ENCODE assay signal across 16 cellular contexts in the genomic region with DNA sequence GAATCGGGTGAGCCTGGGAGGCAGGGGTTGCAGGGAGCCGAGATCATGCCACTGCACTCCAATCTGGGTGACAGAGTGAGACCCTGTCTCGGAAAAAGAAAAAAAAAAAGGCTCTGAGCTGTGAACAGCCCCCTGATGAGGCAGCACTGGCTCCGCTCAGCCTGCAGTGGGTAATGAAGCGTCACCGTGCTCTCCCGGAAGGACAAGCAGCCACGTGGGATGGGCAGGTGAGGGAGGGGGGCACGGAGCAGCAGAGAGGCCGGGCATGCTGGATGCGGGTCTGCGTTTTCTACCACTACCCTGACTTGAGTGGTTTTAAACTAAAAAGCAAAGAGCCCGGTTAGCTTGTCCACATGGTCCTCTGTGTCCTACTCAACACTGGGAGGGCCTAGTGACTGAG. TPM values are rescaled to one million over a fixed set of nuclear protein-coding genes. Genes with fewer than 3 reads are reported as not detected.
DNase-seq lines count a peak whose midpoint lies in the region; ATAC-seq and TF ChIP-seq lines count a peak whose summit lies in the region.
"Had no signal": no experiment of that assay in that cellular context is flagged by ENCODE, and none has a peak within 500 bp of the region (broad histone marks: within the 10 kb centered on the region; RNA-seq: fewer than 3 reads in every experiment).

No MANE protein-coding gene starts in this region.

- H3K27ac ChIP-seq in endodermal cell (ENCODE audit: low read depth, low read length) = no peak overlapping the region
- H3K27ac ChIP-seq: C4-2B, GM23248 had no signal

- TF ChIP-seq CTCF in endodermal cell (conservative IDR thresholded peaks at IDR 0.05) = no peak
- no peak for TF ChIP-seq CTCF in nephron progenitor cell (IDR thresholded peaks at IDR 0.05)
- TF ChIP-seq CTCF in endothelial cell (IDR thresholded peaks at IDR 0.05; ENCODE audit: unreplicated experiment) = no peak

- H3K9ac ChIP-seq in endodermal cell (ENCODE audit: extremely low read depth, low read length, poor library complexity, severe bottlenecking) = no peak overlapping the region
- H3K9ac ChIP-seq: GM23248 had no signal

- peaks cover 1% of the 10 kb centered on the region for H3K4me1 Mint-ChIP-seq in activated naive CD8-positive, alpha-beta T cell treated with anti-CD3 and anti-CD28 coated beads for 36 hours
- H3K4me1 Mint-ChIP-seq in activated naive CD8-positive, alpha-beta T cell treated with anti-CD3 and anti-CD28 coated beads, Interleukin-2, amount 50 U/mL, for 24 hours = no peaks in the 10 kb centered on the region
- H3K4me1 Mint-ChIP-seq in endodermal cell = no peaks in the 10 kb centered on the region
- peaks cover 7% of the 10 kb centered on the region for H3K4me1 Mint-ChIP-seq in nephron progenitor cell
- no peaks in the 10 kb centered on the region for H3K4me1 Mint-ChIP-seq in endothelial cell (ENCODE audit: unreplicated experiment)
- H3K4me1 Mint-ChIP-seq: CD4-positive, CD25-positive, alpha-beta regulatory T cell had no signal

- no peaks in the 10 kb centered on the region for H3K27me3 ChIP-seq in endodermal cell (ENCODE audit: control insufficient read depth, insufficient read depth, low read length, poor library complexity, severe bottlenecking)

- H3K4me3 Mint-ChIP-seq in activated naive CD8-positive, alpha-beta T cell treated with anti-CD3 and anti-CD28 coated beads for 36 hours = no peak overlapping the region
- no peak overlapping the region for H3K4me3 Mint-ChIP-seq in activated naive CD8-positive, alpha-beta T cell treated with anti-CD3 and anti-CD28 coated beads, Interleukin-2, amount 50 U/mL, for 24 hours
- H3K4me3 Mint-ChIP-seq in endodermal cell (no peak overlapping the region), nephron progenitor cell (no peak overlapping the region), endothelial cell (ENCODE audit: unreplicated experiment) (no peak overlapping the region)
- H3K4me3 Mint-ChIP-seq: CD4-positive, CD25-positive, alpha-beta regulatory T cell; CD8-positive, alpha-beta T cell had no signal

- peak overlapping the region; percentile 45 for H3K27ac Mint-ChIP-seq in activated naive CD8-positive, alpha-beta T cell treated with anti-CD3 and anti-CD28 coated beads for 36 hours
- H3K27ac Mint-ChIP-seq in activated naive CD8-positive, alpha-beta T cell treated with anti-CD3 and anti-CD28 coated beads, Interleukin-2, amount 50 U/mL, for 24 hours = no peak overlapping the region
- H3K27ac Mint-ChIP-seq in endodermal cell = no peak overlapping the region
- peak overlapping the region; percentile 77 for H3K27ac Mint-ChIP-seq in nephron progenitor cell
- no peak overlapping the region for H3K27ac Mint-ChIP-seq in endothelial cell (ENCODE audit: unreplicated experiment)
- H3K27ac Mint-ChIP-seq: CD4-positive, CD25-positive, alpha-beta regulatory T cell; CD8-positive, alpha-beta T cell had no signal

- peaks cover 37% of the 10 kb centered on the region for H3K9me3 ChIP-seq in endodermal cell (ENCODE audit: control insufficient read depth, low read length)

- H3K4me1 ChIP-seq in endodermal cell (ENCODE audit: control insufficient read depth, insufficient read depth, low read length) = no peaks in the 10 kb centered on the region
- H3K4me1 ChIP-seq: Caco-2 had no signal

- H3K36me3 Mint-ChIP-seq in activated naive CD8-positive, alpha-beta T cell treated with anti-CD3 and anti-CD28 coated beads for 36 hours = peaks cover 67% of the 10 kb centered on the region
- H3K36me3 Mint-ChIP-seq in activated naive CD8-positive, alpha-beta T cell treated with anti-CD3 and anti-CD28 coated beads, Interleukin-2, amount 50 U/mL, for 24 hours (ENCODE audit: low read depth) = peaks cover 69% of the 10 kb centered on the region
- H3K36me3 Mint-ChIP-seq in endodermal cell (ENCODE audit: low read depth) (peaks cover 80% of the 10 kb centered on the region), nephron progenitor cell (ENCODE audit: low read depth) (peaks cover 83% of the 10 kb centered on the region), endothelial cell (ENCODE audit: low read depth, unreplicated experiment) (peaks cover 40% of the 10 kb centered on the region)

- H3K36me3 ChIP-seq in endodermal cell (ENCODE audit: control insufficient read depth, insufficient read depth, low read length) = peaks cover 90% of the 10 kb centered on the region

- no peak for DNase-seq in activated naive CD8-positive, alpha-beta T cell treated with anti-CD3 and anti-CD28 coated beads for 36 hours
- no peak for DNase-seq in activated naive CD8-positive, alpha-beta T cell treated with anti-CD3 and anti-CD28 coated beads, Interleukin-2, amount 50 U/mL, for 24 hours
- no peak for DNase-seq in endodermal cell
- DNase-seq in nephron progenitor cell = no peak
- no peak for DNase-seq in endothelial cell (ENCODE audit: low spot score)
- no peak for DNase-seq in dedifferentiated amniotic fluid mesenchymal stem cell (ENCODE audit: extremely low spot score)
- DNase-seq: Caco-2; CD4-positive, CD25-positive, alpha-beta regulatory T cell; CD8-positive, alpha-beta T cell; DMS153; DND-41; GM23248; H7; HCEC 1CT had no signal

- peak overlapping the region; percentile 53 for H3K4me3 ChIP-seq in endodermal cell (ENCODE audit: low read length)
- H3K4me3 ChIP-seq: GM23248 had no signal

- ATAC-seq in activated naive CD8-positive, alpha-beta T cell treated with anti-CD3 and anti-CD28 coated beads, Interleukin-2, amount 50 U/mL, for 24 hours = no peak
- no peak for ATAC-seq in GM18502 (IDR thresholded peaks at IDR 0.05; ENCODE audit: poor library complexity, unreplicated experiment)
- ATAC-seq: CD8-positive, alpha-beta T cell had no signal

- H3K9me3 Mint-ChIP-seq in activated naive CD8-positive, alpha-beta T cell treated with anti-CD3 and anti-CD28 coated beads for 36 hours = peaks cover 11% of the 10 kb centered on the region
- peaks cover 4% of the 10 kb centered on the region for H3K9me3 Mint-ChIP-seq in activated naive CD8-positive, alpha-beta T cell treated with anti-CD3 and anti-CD28 coated beads, Interleukin-2, amount 50 U/mL, for 24 hours
- H3K9me3 Mint-ChIP-seq in endodermal cell (peaks cover 22% of the 10 kb centered on the region), nephron progenitor cell (peaks cover 13% of the 10 kb centered on the region), endothelial cell (ENCODE audit: unreplicated experiment) (peaks cover 7% of the 10 kb centered on the region)

- WGBS in endodermal cell (ENCODE audit: insufficient coverage in 1 of 2, insufficient read length in 1 of 2), 2 experiments = 92 to 97% methylated on average over 12 to 13 of the region's 13 CpGs

- no peaks in the 10 kb centered on the region for H3K27me3 Mint-ChIP-seq in activated naive CD8-positive, alpha-beta T cell treated with anti-CD3 and anti-CD28 coated beads for 36 hours
- H3K27me3 Mint-ChIP-seq in activated naive CD8-positive, alpha-beta T cell treated with anti-CD3 and anti-CD28 coated beads, Interleukin-2, amount 50 U/mL, for 24 hours = no peaks in the 10 kb centered on the region
- H3K27me3 Mint-ChIP-seq in endodermal cell (ENCODE audit: insufficient read depth) = no peaks in the 10 kb centered on the region
- H3K27me3 Mint-ChIP-seq in nephron progenitor cell (ENCODE audit: low read depth, poor library complexity) = no peaks in the 10 kb centered on the region
- peaks cover 6% of the 10 kb centered on the region for H3K27me3 Mint-ChIP-seq in endothelial cell (ENCODE audit: unreplicated experiment)
- H3K27me3 Mint-ChIP-seq: CD4-positive, CD25-positive, alpha-beta regulatory T cell had no signal

RNA-seq across cellular contexts. Expression of gene TACC3, which starts 15.5 kb away (rescaled TPM):
- 100 to 1,000 TPM; 189 to 190 TPM for total RNA-seq in activated naive CD8-positive, alpha-beta T cell treated with anti-CD3 and anti-CD28 coated beads for 36 hours
- 100 to 1,000 TPM; 113 to 182 TPM for total RNA-seq in endodermal cell
- polyA plus RNA-seq in endodermal cell (2013, experiment 1 of 2) = 142 TPM
- 150 TPM for polyA plus RNA-seq in endodermal cell (2013, experiment 2 of 2)
- 42.2 TPM for total RNA-seq in endothelial cell (ENCODE audit: unreplicated experiment)

RNA-seq across cellular contexts. Expression of gene TMEM129, which starts 15.7 kb away (rescaled TPM):
- total RNA-seq in activated naive CD8-positive, alpha-beta T cell treated with anti-CD3 and anti-CD28 coated beads for 36 hours = 10 to 100 TPM; 20.5 to 20.8 TPM
- total RNA-seq in endodermal cell = 10 to 100 TPM; 33.6 to 41.7 TPM
- polyA plus RNA-seq in endodermal cell (2013, experiment 1 of 2) = 32.2 TPM
- 32.2 TPM for polyA plus RNA-seq in endodermal cell (2013, experiment 2 of 2)
- 27.2 TPM for total RNA-seq in endothelial cell (ENCODE audit: unreplicated experiment)

RNA-seq across cellular contexts. Expression of gene SLBP, which starts 24.7 kb away (rescaled TPM):
- total RNA-seq in activated naive CD8-positive, alpha-beta T cell treated with anti-CD3 and anti-CD28 coated beads for 36 hours = 100 to 1,000 TPM; 183 to 184 TPM
- total RNA-seq in endodermal cell = 10 to 100 TPM; 52.1 to 60.7 TPM
- 50.7 TPM for polyA plus RNA-seq in endodermal cell (2013, experiment 1 of 2)
- 48.2 TPM for polyA plus RNA-seq in endodermal cell (2013, experiment 2 of 2)
- 33.2 TPM for total RNA-seq in endothelial cell (ENCODE audit: unreplicated experiment)

RNA-seq across cellular contexts. Expression of gene FAM53A, which starts 52.7 kb away (rescaled TPM):
- 1 to 10 TPM in 1 of 2 experiments, under 1 TPM in 1; 0.82 to 1.3 TPM for total RNA-seq in activated naive CD8-positive, alpha-beta T cell treated with anti-CD3 and anti-CD28 coated beads for 36 hours
- total RNA-seq in endodermal cell (1 to 10 TPM; 3.7 to 4.9 TPM), endothelial cell (ENCODE audit: unreplicated experiment) (1.8 TPM)
- polyA plus RNA-seq in endodermal cell (2013, experiment 1 of 2) = 3.0 TPM
- 3.6 TPM for polyA plus RNA-seq in endodermal cell (2013, experiment 2 of 2)

RNA-seq across cellular contexts. Expression of gene FGFR3, which starts 56.3 kb away (rescaled TPM):
- not detected for total RNA-seq in activated naive CD8-positive, alpha-beta T cell treated with anti-CD3 and anti-CD28 coated beads for 36 hours
- 100 to 1,000 TPM; 107 to 125 TPM for total RNA-seq in endodermal cell
- polyA plus RNA-seq in endodermal cell (2013, experiment 1 of 2) = 86.3 TPM
- 66.7 TPM for polyA plus RNA-seq in endodermal cell (2013, experiment 2 of 2)
- total RNA-seq in endothelial cell (ENCODE audit: unreplicated experiment) = 1.0 TPM
- total RNA-seq: CD8-positive, alpha-beta T cell had no signal
- polyA plus RNA-seq: CD4-positive, CD25-positive, alpha-beta regulatory T cell had no signal

Comparison
In these comparisons a context has a peak if more than half of its experiments do, and no peak if none do; other contexts are left out.
1. H3K27ac Mint-ChIP-seq: peak in activated naive CD8-positive, alpha-beta T cell treated with anti-CD3 and anti-CD28 coated beads for 36 hours (single experiment) and nephron progenitor cell (single experiment); none in activated naive CD8-positive, alpha-beta T cell treated with anti-CD3 and anti-CD28 coated beads, Interleukin-2, amount 50 U/mL, for 24 hours (single experiment), endodermal cell (single experiment) and endothelial cell (single experiment).